ENCODE assay signal across 25 cellular contexts in genomic region chr1:113958691-113959090, GRCh38. TPM values are rescaled to one million over a fixed set of nuclear protein-coding genes. Genes with fewer than 3 reads are reported as not detected.
"Had no signal": no experiment of that assay in that cellular context is flagged by ENCODE, and none has a peak within 500 bp of the region (broad histone marks: within the 10 kb centered on the region; RNA-seq: fewer than 3 reads in every experiment).

No MANE protein-coding gene starts in this region.

- H3K27me3 Mint-ChIP-seq: activated naive CD4-positive, alpha-beta T cell treated with anti-CD3 and anti-CD28 coated beads, Interleukin-2, amount 10 ng/mL, durations not matched to agents 7 days and 5 days; naive B cell had no signal

- H3K4me1 Mint-ChIP-seq: naive B cell had no signal

- H3K27ac Mint-ChIP-seq: activated naive CD4-positive, alpha-beta T cell treated with anti-CD3 and anti-CD28 coated beads, Interleukin-2, amount 10 ng/mL, durations not matched to agents 7 days and 5 days had no signal

- H3K4me3 Mint-ChIP-seq: activated naive CD4-positive, alpha-beta T cell treated with anti-CD3 and anti-CD28 coated beads, Interleukin-2, amount 10 ng/mL, durations not matched to agents 7 days and 5 days; activated T-cell treated with anti-CD3 and anti-CD28 coated beads, Interleukin-2, amount 50 U/mL, for 4 hours; naive B cell had no signal

- H3K27ac ChIP-seq: body of pancreas, dorsolateral prefrontal cortex, heart left ventricle, parathyroid adenoma, tibial artery, VCaP had no signal

- H3K4me3 ChIP-seq: body of pancreas, dorsolateral prefrontal cortex, heart left ventricle, lung, tibial artery had no signal

- ATAC-seq: activated T-cell treated with anti-CD3 and anti-CD28 coated beads, Interleukin-2, amount 50 U/mL, for 4 hours; body of pancreas; heart left ventricle; left lobe of liver; right cardiac atrium; stimulated activated naive CD8-positive, alpha-beta T cell treated with anti-CD3 and anti-CD28 coated beads, Interleukin-15, Interleukin-2, amounts not matched to agents 100 U/mL and 50 U/mL, for 24 hours had no signal

- H3K9me3 Mint-ChIP-seq: activated naive CD4-positive, alpha-beta T cell treated with anti-CD3 and anti-CD28 coated beads, Interleukin-2, amount 10 ng/mL, durations not matched to agents 7 days and 5 days; activated T-cell treated with anti-CD3 and anti-CD28 coated beads, Interleukin-2, amount 50 U/mL, for 4 hours; naive B cell had no signal

- H3K27me3 ChIP-seq: body of pancreas, dorsolateral prefrontal cortex, heart left ventricle, tibial artery had no signal

- DNase-seq: activated CD4-positive, alpha-beta T cell treated with anti-CD3 and anti-CD28 coated beads, Interleukin-2, amount 50 U/mL, for 1 hour; activated CD4-positive, CD25-positive, alpha-beta regulatory T cell treated with anti-CD3 and anti-CD28 coated beads, Interleukin-2, amount 50 U/mL, for 72 hours; activated CD8-positive, alpha-beta memory T cell treated with anti-CD3 and anti-CD28 coated beads, Interleukin-2, amount 50 U/mL, for 4 hours; activated effector memory CD4-positive, alpha-beta T cell treated with anti-CD3 and anti-CD28 coated beads, Interleukin-2, amount 50 U/mL, for 16 hours; activated naive CD4-positive, alpha-beta T cell treated with anti-CD3 and anti-CD28 coated beads, Interleukin-2, amount 10 ng/mL, durations not matched to agents 7 days and 5 days; activated T-cell treated with anti-CD3 and anti-CD28 coated beads, Interleukin-2, amount 50 U/mL, for 4 hours; anterior cingulate cortex; body of pancreas; caudate nucleus; dorsolateral prefrontal cortex; heart left ventricle; kidney; naive B cell; nucleus accumbens; right cardiac atrium; stimulated activated CD4-positive, alpha-beta T cell treated with anti-CD3 and anti-CD28 coated beads, Interleukin-4, amount 100 ng/mL, for 24 hours; stimulated activated naive CD8-positive, alpha-beta T cell treated with anti-CD3 and anti-CD28 coated beads, Interleukin-15, Interleukin-2, amounts not matched to agents 100 U/mL and 50 U/mL, for 24 hours; substantia nigra; SW 1271; tibial artery had no signal

- H3K9me3 ChIP-seq: body of pancreas, heart left ventricle, tibial artery had no signal

RNA-seq across cellular contexts. Expression of gene OLFML3, which starts 20.6 kb away (rescaled TPM):
- polyA plus RNA-seq: neural cell had no signal
